In genomic region chr10:30422981-30423654, GRCh38 we compare ENCODE assay signal across 8 cellular contexts. TPM values are rescaled to one million over a fixed set of nuclear protein-coding genes. Genes with fewer than 3 reads are reported as not detected.
DNase-seq lines count a peak whose midpoint lies in the region; ATAC-seq and TF ChIP-seq lines count a peak whose summit lies in the region.

No MANE protein-coding gene starts in this region.

- TF ChIP-seq CTCF in AG09319 (IDR thresholded peaks at IDR 0.05; ENCODE audit: low read depth, low read length) (no peak), chondrocyte (IDR thresholded peaks at IDR 0.05) (no peak), GM10248 (IDR thresholded peaks at IDR 0.05; ENCODE audit: control extremely low read depth, extremely low read depth, low read depth, missing control alignments) (no peak)

- CTCF ChIA-PET in GM10248 (lab: Yijun Ruan, JAX) = interaction anchor here (0.8 to 1.7 kb wide), 5 partner anchors 9 to 168 kb away, joined by 3 to 6 read pairs (median 4); no protein-coding TSS in a partner anchor

- POLR2A ChIA-PET in GM10248 (lab: Yijun Ruan, JAX) = interaction anchor here (0.6 to 0.8 kb wide), 2 partner anchors 10 to 14 kb away, joined by 4 read pairs; no protein-coding TSS in a partner anchor

- H3K4me3 Mint-ChIP-seq in chondrocyte (ENCODE audit: unreplicated experiment) = peak overlapping the region; percentile 3
- peak overlapping the region; percentile 27 for H3K4me3 Mint-ChIP-seq in memory B cell
- no peak overlapping the region for H3K4me3 Mint-ChIP-seq in natural killer cell treated with Interleukin-12 subunit alpha and Interleukin-12 subunit beta and Interleukin-15 and Interleukin-18, amount 100 ng/mL, for 72 hours

- H3K9me3 Mint-ChIP-seq in chondrocyte (ENCODE audit: low read depth) = no peaks in the 10 kb centered on the region
- no peaks in the 10 kb centered on the region for H3K9me3 Mint-ChIP-seq in memory B cell
- no peaks in the 10 kb centered on the region for H3K9me3 Mint-ChIP-seq in natural killer cell treated with Interleukin-12 subunit alpha and Interleukin-12 subunit beta and Interleukin-15 and Interleukin-18, amount 100 ng/mL, for 72 hours

- H3K27ac Mint-ChIP-seq in chondrocyte (ENCODE audit: unreplicated experiment) (peak overlapping the region; percentile 37), memory B cell (peak overlapping the region; percentile 85)
- peak overlapping the region in 1 of 2 donors; percentile 57 for H3K27ac Mint-ChIP-seq in natural killer cell treated with Interleukin-12 subunit alpha and Interleukin-12 subunit beta and Interleukin-15 and Interleukin-18, amount 100 ng/mL, for 72 hours

- H3K36me3 Mint-ChIP-seq in chondrocyte (ENCODE audit: low read depth) (no peaks in the 10 kb centered on the region), memory B cell (peaks cover 2% of the 10 kb centered on the region)
- no peaks in the 10 kb centered on the region for H3K36me3 Mint-ChIP-seq in natural killer cell treated with Interleukin-12 subunit alpha and Interleukin-12 subunit beta and Interleukin-15 and Interleukin-18, amount 100 ng/mL, for 72 hours

- DNase-seq in AG09319 (ENCODE audit: extremely low read depth, low read depth) (peak; percentile 62), M059J (ENCODE audit: low read depth) (peak; percentile 70), chondrocyte (ENCODE audit: low spot score) (no peak), memory B cell (ENCODE audit: low spot score in 2 of 2) (no peak), NCI-H2171 (lab: John Stamatoyannopoulos, UW) (no peak), GM10248 (ENCODE audit: extremely low spot score) (no peak)
- DNase-seq in natural killer cell treated with Interleukin-12 subunit alpha and Interleukin-12 subunit beta and Interleukin-15 and Interleukin-18, amount 100 ng/mL, for 72 hours (ENCODE audit: low spot score) = no peak

- ATAC-seq in memory B cell (ENCODE audit: low read depth) (peak; percentile 28), HG03039 (IDR thresholded peaks at IDR 0.05; ENCODE audit: unreplicated experiment) (no peak)
- ATAC-seq in natural killer cell treated with Interleukin-12 subunit alpha and Interleukin-12 subunit beta and Interleukin-15 and Interleukin-18, amount 100 ng/mL, for 72 hours = no peak

- no peaks in the 10 kb centered on the region for H3K27me3 Mint-ChIP-seq in chondrocyte (ENCODE audit: low read depth)
- H3K27me3 Mint-ChIP-seq in memory B cell = no peaks in the 10 kb centered on the region
- H3K27me3 Mint-ChIP-seq in natural killer cell treated with Interleukin-12 subunit alpha and Interleukin-12 subunit beta and Interleukin-15 and Interleukin-18, amount 100 ng/mL, for 72 hours = no peaks in the 10 kb centered on the region

- H3K4me1 Mint-ChIP-seq in chondrocyte (ENCODE audit: low read depth) (peaks cover 13% of the 10 kb centered on the region), memory B cell (peaks cover 44% of the 10 kb centered on the region)
- H3K4me1 Mint-ChIP-seq in natural killer cell treated with Interleukin-12 subunit alpha and Interleukin-12 subunit beta and Interleukin-15 and Interleukin-18, amount 100 ng/mL, for 72 hours (ENCODE audit: low read depth in 2 of 2) = peaks cover 44 to 49% of the 10 kb centered on the region in 2 donors

RNA-seq across cellular contexts. Expression of gene MAP3K8, which starts 10.9 kb away (rescaled TPM):
- total RNA-seq in M059J (2014; rRNA removed; shearing (Covaris generic)) = 0.76 and 3.3 TPM in 2 replicates
- 8.1 to 9.4 TPM (median 8.7 TPM) in 3 replicates for total RNA-seq in chondrocyte
- 100 to 1,000 TPM; 239 to 355 TPM for total RNA-seq in natural killer cell treated with Interleukin-12 subunit alpha and Interleukin-12 subunit beta and Interleukin-15 and Interleukin-18, amount 100 ng/mL, for 72 hours

Comparison
In these comparisons a context has a peak if more than half of its experiments do, and no peak if none do; other contexts are left out.
1. DNase-seq: peak in AG09319 (single experiment) and M059J (single experiment); none in chondrocyte (single experiment), memory B cell (0 of 2), NCI-H2171 (single experiment), natural killer cell treated with Interleukin-12 subunit alpha and Interleukin-12 subunit beta and Interleukin-15 and Interleukin-18, amount 100 ng/mL, for 72 hours (single experiment) and GM10248 (single experiment).
2. RNA of gene MAP3K8, which starts 10.9 kb away (total RNA-seq): 239 to 355 TPM in natural killer cell treated with Interleukin-12 subunit alpha and Interleukin-12 subunit beta and Interleukin-15 and Interleukin-18, amount 100 ng/mL, for 72 hours; 8.1 to 9.4 TPM in chondrocyte and 0.76 to 3.3 TPM in M059J; every median in the first group is over 10 times any median in the second.